8 cellular contexts compared by ENCODE assay signal in the genomic region with DNA sequence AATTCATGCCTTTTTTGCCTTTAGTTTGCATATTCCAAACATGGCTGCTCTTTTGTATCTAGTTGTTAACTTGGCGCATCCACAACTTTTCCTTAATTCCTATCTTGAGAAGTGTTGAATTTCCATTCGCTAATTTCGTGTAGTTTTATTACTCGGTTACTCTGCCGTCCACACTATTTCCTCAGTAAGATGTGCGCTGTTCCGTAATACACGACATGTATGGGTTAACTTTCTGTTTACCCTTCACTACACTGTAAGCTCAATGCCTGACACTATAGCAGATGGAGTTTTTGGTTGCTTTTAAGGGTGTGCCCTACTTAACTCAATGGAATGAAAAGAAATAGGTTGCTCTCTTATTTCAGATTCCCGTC. TPM values are rescaled to one million over a fixed set of nuclear protein-coding genes. Genes with fewer than 3 reads are reported as not detected.
DNase-seq lines count a peak whose midpoint lies in the region; ATAC-seq and TF ChIP-seq lines count a peak whose summit lies in the region.

No MANE protein-coding gene starts in this region.

- H3F3A ChIP-seq in PC-9 (ENCODE audit: insufficient read depth, low read depth) = peaks cover 65% of the 10 kb centered on the region

- H3K4me3 ChIP-seq in PC-9 (peak overlapping the region; percentile 98), epithelial cell of esophagus (ENCODE audit: low read length) (peak overlapping the region; percentile 86), osteoblast (ENCODE audit: insufficient read depth, low read length) (peak overlapping the region; percentile 98)

- peaks cover 21% of the 10 kb centered on the region for H4K20me1 ChIP-seq in PC-9 (ENCODE audit: insufficient read depth)
- peaks cover 35% of the 10 kb centered on the region for H4K20me1 ChIP-seq in osteoblast (ENCODE audit: insufficient read depth, low read length)

- H3K36me3 ChIP-seq in PC-9 (ENCODE audit: low read depth) (peaks cover 33% of the 10 kb centered on the region), osteoblast (ENCODE audit: insufficient read depth, low read length) (peaks cover 47% of the 10 kb centered on the region)

- H3K27me3 ChIP-seq in PC-9 (ENCODE audit: insufficient read depth, low read depth) = no peaks in the 10 kb centered on the region
- H3K27me3 ChIP-seq in osteoblast (ENCODE audit: insufficient read depth, low read length) = no peaks in the 10 kb centered on the region

- CTCF ChIA-PET in PC-9 (lab: Charles Lee) = interaction anchor here (0.7 kb wide), 1 partner anchor 129 kb away, joined by 3 read pairs; no protein-coding TSS in a partner anchor

- no TSS peak for BruUV-seq in PC-9 (replicated peaks; lab: Mats Ljungman, UMichigan)

- H3K9me2 ChIP-seq in PC-9 (ENCODE audit: insufficient read depth) = no peaks in the 10 kb centered on the region

- H3K27ac ChIP-seq in PC-9 (peak overlapping the region; percentile 94), osteoblast (ENCODE audit: low read depth, low read length) (peak overlapping the region; percentile 86)

- POLR2A ChIA-PET in PC-9 (lab: Charles Lee; ENCODE audit: unreplicated experiment) = interaction anchor here (0.7 kb wide), 1 partner anchor 9 kb away, joined by 5 read pairs; no protein-coding TSS in a partner anchor

- H3K4me1 ChIP-seq in PC-9 (replicated peaks; ENCODE audit: insufficient read depth) (peaks cover 24% of the 10 kb centered on the region), osteoblast (ENCODE audit: insufficient read depth, low read length) (peaks cover 31% of the 10 kb centered on the region)

- DNase-seq in CMK (ENCODE audit: low read depth) (peak; percentile 31), PC-9 (no peak), epithelial cell of esophagus (ENCODE audit: low read depth) (no peak), osteoblast (ENCODE audit: insufficient read length, low spot score, missing footprints) (peak; percentile 56), NCI-H524 treated with DMSO at 0.1 percent for 48 hours (lab: John Stamatoyannopoulos, UW) (no peak)
- no peak for DNase-seq in activated CD8-positive, alpha-beta memory T cell treated with anti-CD3 and anti-CD28 coated beads, Interleukin-2, amount 50 U/mL, for 4 hours

- H3K79me2 ChIP-seq in PC-9 (ENCODE audit: low read depth) = peaks cover 40% of the 10 kb centered on the region
- peaks cover 41% of the 10 kb centered on the region for H3K79me2 ChIP-seq in osteoblast (ENCODE audit: insufficient read depth, low read length)

- intact Hi-C loops in PC-9 (cut with micrococcal nuclease; ENCODE audit: unreplicated experiment) = no loop called here

- TF ChIP-seq CTCF in PC-9 (conservative IDR thresholded peaks at IDR 0.05) = no peak
- no peak for TF ChIP-seq CTCF in epithelial cell of esophagus (IDR thresholded peaks at IDR 0.05; ENCODE audit: insufficient read depth, low read depth, low read length, missing control alignments)
- TF ChIP-seq CTCF in osteoblast (IDR thresholded peaks at IDR 0.05; ENCODE audit: extremely low read depth, low read depth, low read length) = no peak

- H3K9me3 ChIP-seq in PC-9 (ENCODE audit: insufficient read depth, low read depth) (no peaks in the 10 kb centered on the region), osteoblast (ENCODE audit: low read depth, low read length) (no peaks in the 10 kb centered on the region)

- H2AFZ ChIP-seq in PC-9 = peak overlapping the region; percentile 51; the same call in 1 of the 2 replicates
- H2AFZ ChIP-seq in osteoblast (ENCODE audit: low read length) = peak overlapping the region; percentile 87

- H3K4me2 ChIP-seq in PC-9 (peak overlapping the region; percentile 86), osteoblast (ENCODE audit: insufficient read depth, low read length) (peak overlapping the region; percentile 83)

- ATAC-seq in GM18909 (IDR thresholded peaks at IDR 0.05; ENCODE audit: poor library complexity, unreplicated experiment) (no peak), GM21723 (IDR thresholded peaks at IDR 0.05; ENCODE audit: unreplicated experiment) (no peak)

RNA-seq across cellular contexts. Expression of gene RPSA, which starts 0.7 kb away (rescaled TPM):
- total RNA-seq in PC-9 (2021) (1,544 and 1,775 TPM in 2 replicates), osteoblast (1,028 and 1,154 TPM in 2 replicates)

RNA-seq across cellular contexts. Expression of gene SLC25A38, which starts 24.1 kb away (rescaled TPM):
- total RNA-seq in PC-9 (2021) = 22.0 and 25.6 TPM in 2 replicates
- total RNA-seq in osteoblast = 28.2 and 29.2 TPM in 2 replicates

Comparison
In these comparisons a context has a peak if more than half of its experiments do, and no peak if none do; other contexts are left out.
1. DNase-seq: peak in CMK (single experiment) and osteoblast (single experiment); none in PC-9 (0 of 2), epithelial cell of esophagus (single experiment), activated CD8-positive, alpha-beta memory T cell treated with anti-CD3 and anti-CD28 coated beads, Interleukin-2, amount 50 U/mL, for 4 hours (single experiment) and NCI-H524 treated with DMSO at 0.1 percent for 48 hours (single experiment).
2. Peak in every context shown above with its lines, with median percentiles within 50 percentile points of each other: H3K4me3 ChIP-seq.